ENCODE assay signal across 14 cellular contexts in genomic region chr5:126938461-126938860, GRCh38.
DNase-seq lines count a peak whose midpoint lies in the region; ATAC-seq and TF ChIP-seq lines count a peak whose summit lies in the region.
"Had no signal": no experiment of that assay in that cellular context is flagged by ENCODE, and none has a peak within 500 bp of the region (broad histone marks: within the 10 kb centered on the region; RNA-seq: fewer than 3 reads in every experiment).

No MANE protein-coding gene starts in this region.

- CTCF ChIA-PET in AG04450 (lab: Charles Lee), result interaction anchor here (0.6 to 1.2 kb wide), 2 partner anchors 20 to 197 kb away, joined by 3 read pairs; no protein-coding TSS in a partner anchor
- CTCF ChIA-PET in mammary epithelial cell (lab: Charles Lee; ENCODE audit: low non-redundant PET), result no interaction called here

- H3K36me3 ChIP-seq in mammary epithelial cell (ENCODE audit: insufficient read depth, low read length), result no peaks in the 10 kb centered on the region

- no peak for TF ChIP-seq CTCF in AG04450 (IDR thresholded peaks at IDR 0.05; ENCODE audit: low read depth, low read length)
- no peak for TF ChIP-seq CTCF in mammary epithelial cell (conservative IDR thresholded peaks at IDR 0.05 in 1 of 2, IDR thresholded peaks at IDR 0.05 in 1 of 2; ENCODE audit: extremely low read depth in 1 of 2, insufficient read depth in 1 of 2, low read depth in 1 of 2, low read length in 2 of 2)

- no peaks in the 10 kb centered on the region for H3K27me3 ChIP-seq in AG04450 (ENCODE audit: control insufficient read depth, insufficient read depth, low read length)
- no peaks in the 10 kb centered on the region for H3K27me3 ChIP-seq in mammary epithelial cell (ENCODE audit: insufficient read depth, low read length)

- no peaks in the 10 kb centered on the region for H3K9me3 ChIP-seq in AG04450 (ENCODE audit: control insufficient read depth, insufficient read depth, low read length)
- H3K9me3 ChIP-seq in mammary epithelial cell (replicated peaks; ENCODE audit: insufficient read depth, low read length), result no peaks in the 10 kb centered on the region

- BruUV-seq in mammary epithelial cell (replicated peaks; lab: Mats Ljungman, UMichigan), result no TSS peak

- H3K4me3 ChIP-seq in AG04450 (ENCODE audit: low read depth, low read length) (no peak overlapping the region), mammary epithelial cell (replicated peaks in 1 of 3; ENCODE audit: insufficient read depth in 1 of 3, low read depth in 2 of 3, low read length in 3 of 3) (no peak overlapping the region)

- no peak overlapping the region for H2AFZ ChIP-seq in mammary epithelial cell (ENCODE audit: low read depth, low read length)

- H3K4me2 ChIP-seq in mammary epithelial cell (ENCODE audit: insufficient read depth, low read depth, low read length), result no peak overlapping the region
- H3K4me2 ChIP-seq: KMS-11 had no signal

- peaks cover 2% of the 10 kb centered on the region for H3K4me1 ChIP-seq in mammary epithelial cell (ENCODE audit: insufficient read depth, low read length)

- peak; percentile 41 for DNase-seq in AG04450 (ENCODE audit: low read depth, low spot score)
- DNase-seq in HS-27A (ENCODE audit: low read depth), result peak; percentile 17
- peak; percentile 64 for DNase-seq in mammary epithelial cell
- peak; percentile 89 for DNase-seq in iris pigment epithelial cell (ENCODE audit: low read depth)
- DNase-seq in G401 (ENCODE audit: low spot score), result no peak
- no peak for DNase-seq in middle frontal gyrus (ENCODE audit: extremely low spot score, low spot score)
- DNase-seq: activated CD4-positive, alpha-beta T cell treated with anti-CD3 and anti-CD28 coated beads for 36 hours; activated T-cell treated with anti-CD3 and anti-CD28 coated beads, Interleukin-2, amount 50 U/mL, for 72 hours; immature natural killer cell; stimulated activated CD4-positive, alpha-beta T cell treated with anti-CD3 and anti-CD28 coated beads, Interleukin-4, amount 100 ng/mL, for 4 hours; stimulated activated naive CD8-positive, alpha-beta T cell treated with anti-CD3 and anti-CD28 coated beads, Interleukin-15, amount 100 ng/mL, for 72 hours had no signal

- ATAC-seq in GM18907 (IDR thresholded peaks at IDR 0.05; ENCODE audit: unreplicated experiment) (no peak), GM21737 (IDR thresholded peaks at IDR 0.05; ENCODE audit: unreplicated experiment) (no peak)
- ATAC-seq: activated CD4-positive, alpha-beta T cell treated with anti-CD3 and anti-CD28 coated beads for 36 hours; activated T-cell treated with anti-CD3 and anti-CD28 coated beads, Interleukin-2, amount 50 U/mL, for 72 hours; stimulated activated naive CD8-positive, alpha-beta T cell treated with anti-CD3 and anti-CD28 coated beads, Interleukin-15, amount 100 ng/mL, for 72 hours had no signal

- dilution Hi-C loops in mammary epithelial cell (cut with HindIII; ENCODE audit: low sequenced_read_pairs), result no loop called here

- no peaks in the 10 kb centered on the region for H3K79me2 ChIP-seq in mammary epithelial cell (ENCODE audit: insufficient read depth, low read length)

- POLR2A ChIA-PET in AG04450 (lab: Yijun Ruan, JAX), result interaction anchor here (0.6 to 0.7 kb wide), 2 partner anchors 22 to 90 kb away, joined by 5 to 8 read pairs; no protein-coding TSS in a partner anchor

- no peaks in the 10 kb centered on the region for H4K20me1 ChIP-seq in mammary epithelial cell (ENCODE audit: insufficient read depth, low read length)

- in situ Hi-C loops in mammary epithelial cell (cut with MboI; ENCODE audit: low sequenced_read_pairs in 2 of 2), result no loop called here
- in situ Hi-C loops in G401 (cut with HindIII; ENCODE audit: low sequenced_read_pairs), result no loop called here

- no peak overlapping the region for H3K27ac ChIP-seq in AG04450 (ENCODE audit: low read depth, low read length)
- no peak overlapping the region for H3K27ac ChIP-seq in mammary epithelial cell (ENCODE audit: insufficient read depth, low read depth, low read length)
- H3K27ac ChIP-seq: KMS-11 had no signal

- H3K9ac ChIP-seq in mammary epithelial cell (ENCODE audit: insufficient read depth, low read length), result no peak overlapping the region
- H3K9ac ChIP-seq: KMS-11 had no signal

- intact Hi-C loops in mammary epithelial cell (cut with micrococcal nuclease), result no loop called here

Comparison
In these comparisons a context has a peak if more than half of its experiments do, and no peak if none do; other contexts are left out.
1. DNase-seq: peak in AG04450 (single experiment), HS-27A (single experiment), mammary epithelial cell (single experiment) and iris pigment epithelial cell (single experiment); none in G401 (single experiment) and middle frontal gyrus (single experiment).